Comparison of ENCODE assay signal across 7 cellular contexts in the genomic region with DNA sequence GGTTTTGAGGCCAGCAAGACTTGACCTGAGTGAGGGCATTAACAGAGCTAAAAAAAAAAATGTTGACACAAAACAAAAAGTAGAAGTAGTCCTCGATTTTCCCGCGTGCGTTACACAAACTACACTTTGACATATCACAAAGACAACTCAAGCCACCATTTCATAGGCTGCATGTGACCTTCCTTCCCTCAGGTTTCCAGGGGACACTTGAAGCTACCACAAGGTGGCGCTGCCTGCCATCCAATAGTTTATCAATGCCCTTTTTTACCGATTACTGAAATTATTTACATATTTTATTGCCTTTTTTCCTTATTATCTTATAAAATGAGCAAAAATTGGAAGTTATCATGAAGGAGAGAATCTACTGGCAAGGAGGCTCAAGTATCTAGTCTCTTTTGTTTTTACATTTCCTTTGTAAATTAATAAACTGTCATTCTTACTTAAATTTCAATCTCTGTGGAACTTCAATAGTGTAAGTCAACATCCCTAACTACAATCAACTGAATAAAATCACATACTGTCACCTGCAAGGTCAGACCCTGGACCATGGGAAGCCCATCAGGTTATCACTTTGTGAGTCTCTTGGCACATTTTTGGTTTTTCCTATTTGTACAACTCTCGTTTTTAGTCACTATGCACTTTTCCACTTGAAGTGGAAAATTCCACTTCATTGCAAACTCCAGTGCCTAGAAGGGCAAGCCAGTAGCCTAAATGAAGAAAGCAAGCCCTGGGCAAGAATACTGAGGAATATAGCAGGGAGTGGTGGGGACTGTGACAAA.
A peak's percentile ranks its signal among the peaks of the same experiment; 100 is the strongest.
DNase-seq lines count a peak whose midpoint lies in the region; ATAC-seq, FAIRE-seq and TF ChIP-seq lines count a peak whose summit lies in the region.

No MANE protein-coding gene starts in this region.

- POLR2A ChIA-PET in activated CD8-positive, alpha-beta T cell treated with anti-CD3 and anti-CD28 coated beads, Interleukin-2, amount 10 ng/mL, durations not matched to agents 7 days and 5 days (lab: Charles Lee): interaction anchor here (0.7 to 2.3 kb wide), 3 partner anchors 99 to 315 kb away, joined by 3 to 8 read pairs (median 6); no protein-coding TSS in a partner anchor

- H3K4me1 Mint-ChIP-seq in activated CD8-positive, alpha-beta T cell treated with anti-CD3 and anti-CD28 coated beads, Interleukin-2, amount 10 ng/mL, durations not matched to agents 7 days and 5 days (ENCODE audit: low read depth): peaks cover 32% of the 10 kb centered on the region
- peaks cover 0 to 3% of the 10 kb centered on the region in 2 donors for H3K4me1 Mint-ChIP-seq in effector memory CD8-positive, alpha-beta T cell (ENCODE audit: low read depth in 2 of 2)

- peaks cover 21% of the 10 kb centered on the region for H3K4me1 ChIP-seq in mucosa of descending colon (ENCODE audit: low read depth)

- no peak overlapping the region for H3K4me3 Mint-ChIP-seq in activated CD8-positive, alpha-beta T cell treated with anti-CD3 and anti-CD28 coated beads, Interleukin-2, amount 10 ng/mL, durations not matched to agents 7 days and 5 days
- no peak overlapping the region for H3K4me3 Mint-ChIP-seq in effector memory CD8-positive, alpha-beta T cell

- peak; percentile 89 for TF ChIP-seq CTCF in mucosa of descending colon (IDR thresholded peaks at IDR 0.05)

- ATAC-seq in HG03521 (IDR thresholded peaks at IDR 0.05; ENCODE audit: unreplicated experiment) (peak; percentile 47), mucosa of descending colon (no peak)
- ATAC-seq in activated CD8-positive, alpha-beta T cell treated with anti-CD3 and anti-CD28 coated beads, Interleukin-2, amount 10 ng/mL, durations not matched to agents 7 days and 5 days: peak; percentile 64
- ATAC-seq in effector memory CD8-positive, alpha-beta T cell (replicated peaks): peak; percentile 64

- peaks cover 3% of the 10 kb centered on the region for H3K27me3 Mint-ChIP-seq in activated CD8-positive, alpha-beta T cell treated with anti-CD3 and anti-CD28 coated beads, Interleukin-2, amount 10 ng/mL, durations not matched to agents 7 days and 5 days (ENCODE audit: low read depth)
- H3K27me3 Mint-ChIP-seq in effector memory CD8-positive, alpha-beta T cell: no peaks in the 10 kb centered on the region

- H3K27ac Mint-ChIP-seq in activated CD8-positive, alpha-beta T cell treated with anti-CD3 and anti-CD28 coated beads, Interleukin-2, amount 10 ng/mL, durations not matched to agents 7 days and 5 days: peak overlapping the region; percentile 18
- no peak overlapping the region for H3K27ac Mint-ChIP-seq in effector memory CD8-positive, alpha-beta T cell

- H3K36me3 Mint-ChIP-seq in activated CD8-positive, alpha-beta T cell treated with anti-CD3 and anti-CD28 coated beads, Interleukin-2, amount 10 ng/mL, durations not matched to agents 7 days and 5 days (ENCODE audit: low read depth): no peaks in the 10 kb centered on the region
- no peaks in the 10 kb centered on the region for H3K36me3 Mint-ChIP-seq in effector memory CD8-positive, alpha-beta T cell (ENCODE audit: insufficient read depth)

- intact Hi-C loops in mucosa of descending colon (cut with DNase I, micrococcal nuclease): loop anchor here in 1 of 2 donors (10.0 kb wide), 1 partner anchor 100 kb away; no protein-coding TSS in a partner anchor

- H3K4me3 ChIP-seq in mucosa of descending colon: no peak overlapping the region

- CTCF ChIA-PET in activated CD8-positive, alpha-beta T cell treated with anti-CD3 and anti-CD28 coated beads, Interleukin-2, amount 10 ng/mL, durations not matched to agents 7 days and 5 days (lab: Charles Lee): interaction anchor here (0.6 to 6.7 kb wide), 24 partner anchors 10 to 983 kb away, joined by 3 to 118 read pairs (median 5); no protein-coding TSS in a partner anchor

- H3K9me3 ChIP-seq in mucosa of descending colon: no peaks in the 10 kb centered on the region

- H3K36me3 ChIP-seq in mucosa of descending colon (ENCODE audit: low read depth): no peaks in the 10 kb centered on the region

- FAIRE-seq in GM12892 (lab: Jason Lieb, UNC): peak; percentile 83

- peak; percentile 27 for DNase-seq in GM12892 (ENCODE audit: insufficient read length)
- DNase-seq in NK-92 (lab: John Stamatoyannopoulos, UW; ENCODE audit: unreplicated experiment): peak; percentile 3
- DNase-seq in activated CD8-positive, alpha-beta T cell treated with anti-CD3 and anti-CD28 coated beads, Interleukin-2, amount 10 ng/mL, durations not matched to agents 7 days and 5 days: peak; percentile 86
- DNase-seq in effector memory CD8-positive, alpha-beta T cell: peak; percentile 71 to 76 (median 75)
- peak; percentile 64 to 87 (median 77) for DNase-seq in mucosa of descending colon
- peak; percentile 49 for DNase-seq in stimulated activated CD8-positive, alpha-beta memory T cell treated with anti-CD3 and anti-CD28 coated beads, Interleukin-7, amount 100 ng/mL, for 24 hours (ENCODE audit: low read depth)

- no peak for TF ChIP-seq POLR2A in GM12892 (IDR thresholded peaks at IDR 0.05; ENCODE audit: low read depth, low read length)

- H3K9me3 Mint-ChIP-seq in activated CD8-positive, alpha-beta T cell treated with anti-CD3 and anti-CD28 coated beads, Interleukin-2, amount 10 ng/mL, durations not matched to agents 7 days and 5 days (ENCODE audit: insufficient read depth): no peaks in the 10 kb centered on the region
- H3K9me3 Mint-ChIP-seq in effector memory CD8-positive, alpha-beta T cell: no peaks in the 10 kb centered on the region

Comparison
In these comparisons a context has a peak if more than half of its experiments do, and no peak if none do; other contexts are left out.
1. DNase-seq: peak in every context shown above with its lines; median percentile 86 in activated CD8-positive, alpha-beta T cell treated with anti-CD3 and anti-CD28 coated beads, Interleukin-2, amount 10 ng/mL, durations not matched to agents 7 days and 5 days; 77 in mucosa of descending colon; 75 in effector memory CD8-positive, alpha-beta T cell; 49 in stimulated activated CD8-positive, alpha-beta memory T cell treated with anti-CD3 and anti-CD28 coated beads, Interleukin-7, amount 100 ng/mL, for 24 hours; 27 in GM12892; 3 in NK-92.